In genomic region chrX:40544343-40545250, GRCh38 we compare ENCODE assay signal across 10 cellular contexts. TPM values are rescaled to one million over a fixed set of nuclear protein-coding genes. Genes with fewer than 3 reads are reported as not detected.
DNase-seq lines count a peak whose midpoint lies in the region; ATAC-seq and TF ChIP-seq lines count a peak whose summit lies in the region.
"Had no signal": no experiment of that assay in that cellular context is flagged by ENCODE, and none has a peak within 500 bp of the region (broad histone marks: within the 10 kb centered on the region; RNA-seq: fewer than 3 reads in every experiment).

No MANE protein-coding gene starts in this region.

- H3K9me3 Mint-ChIP-seq in brain (peaks cover 0 to 3% (median 0%) of the 10 kb centered on the region in 5 experiments), nephron progenitor cell (peaks cover 21% of the 10 kb centered on the region)

- ATAC-seq in omental fat pad (ENCODE audit: low FRiP score) (no peak), HG02885 (IDR thresholded peaks at IDR 0.05; ENCODE audit: poor library complexity, unreplicated experiment) (no peak), heart right ventricle (no peak)

- H3K27me3 ChIP-seq in BLaER1 treated with 17β-estradiol and CSF1 and Interleukin-3, amounts not matched to agents 10 nM and 100 nM = peaks cover 0 to 11% (median 0%) of the 10 kb centered on the region in 11 experiments; a peak in 3 of 22 replicates
- H3K27me3 ChIP-seq in Karpas-422 (ENCODE audit: low read length) (no peaks in the 10 kb centered on the region), heart right ventricle (peaks cover 0 to 71% (median 0%) of the 10 kb centered on the region in 7 donors)

- H3K4me1 ChIP-seq in BLaER1 treated with 17β-estradiol and CSF1 and Interleukin-3, amounts not matched to agents 10 nM and 100 nM = peaks cover 6 to 29% (median 18%) of the 10 kb centered on the region in 10 experiments
- H3K4me1 ChIP-seq in Karpas-422 (ENCODE audit: low read length) (peaks cover 3% of the 10 kb centered on the region; the same call in 1 of the 2 replicates), heart right ventricle (peaks cover 0 to 9% (median 0%) of the 10 kb centered on the region in 9 donors)

- no peaks in the 10 kb centered on the region for H3K79me2 ChIP-seq in Karpas-422 (ENCODE audit: low read length)

- H3K4me3 ChIP-seq in BLaER1 treated with 17β-estradiol and CSF1 and Interleukin-3, amounts not matched to agents 10 nM and 100 nM = no peak overlapping the region; a peak in 1 of 20 replicates
- H3K4me3 ChIP-seq in Karpas-422 (ENCODE audit: low read length) (no peak overlapping the region), heart right ventricle (no peak overlapping the region)
- H3K4me3 ChIP-seq: coronary artery had no signal

- H3K9me2 ChIP-seq in Karpas-422 (replicated peaks; ENCODE audit: insufficient read depth, low read length) = no peaks in the 10 kb centered on the region

- H4K20me1 ChIP-seq in BLaER1 treated with 17β-estradiol and CSF1 and Interleukin-3, amounts not matched to agents 10 nM and 100 nM = no peaks in the 10 kb centered on the region
- H4K20me1 ChIP-seq in Karpas-422 (ENCODE audit: insufficient read depth, low read depth, low read length) = no peaks in the 10 kb centered on the region

- H3K4me1 Mint-ChIP-seq in brain (peaks cover 31% of the 10 kb centered on the region), nephron progenitor cell (peaks cover 33% of the 10 kb centered on the region)

- WGBS in heart right ventricle, 2 donors = 56 to 61% methylated on average over 13 of the region's 13 CpGs

- intact Hi-C loops in heart right ventricle (cut with DNase I) = loop anchor here in 4 of 10 donors (5.0 to 10.0 kb wide), 3 partner anchors 100 to 250 kb away; partner anchors contain the start of gene CXorf38 (in 3 of the 4)

- TF ChIP-seq CTCF in brain (conservative IDR thresholded peaks at IDR 0.05) (no peak), nephron progenitor cell (IDR thresholded peaks at IDR 0.05) (no peak), omental fat pad (IDR thresholded peaks at IDR 0.05) (no peak), heart right ventricle (IDR thresholded peaks at IDR 0.05) (no peak)

- H3K36me3 ChIP-seq in BLaER1 treated with 17β-estradiol and CSF1 and Interleukin-3, amounts not matched to agents 10 nM and 100 nM = no peaks in the 10 kb centered on the region
- H3K36me3 ChIP-seq in Karpas-422 (ENCODE audit: insufficient read depth, low read length) (no peaks in the 10 kb centered on the region), heart right ventricle (no peaks in the 10 kb centered on the region)

- peak overlapping the region in 3 of 5 experiments; percentile 42 to 66 (median 55) for H3K4me3 Mint-ChIP-seq in brain
- no peak overlapping the region for H3K4me3 Mint-ChIP-seq in nephron progenitor cell

- H2AFZ ChIP-seq in Karpas-422 (ENCODE audit: low read length) = peak overlapping the region; percentile 65

- H3K9me3 ChIP-seq in BLaER1 treated with 17β-estradiol and CSF1 and Interleukin-3, amounts not matched to agents 10 nM and 100 nM (replicated peaks in 1 of 11) = no peaks in the 10 kb centered on the region
- no peaks in the 10 kb centered on the region for H3K9me3 ChIP-seq in Karpas-422 (ENCODE audit: low read length)
- H3K9me3 ChIP-seq in heart right ventricle = no peaks in the 10 kb centered on the region

- H3K27ac Mint-ChIP-seq in brain (peak overlapping the region; percentile 70 to 94 (median 88)), nephron progenitor cell (peak overlapping the region; percentile 22)

- H3K27me3 Mint-ChIP-seq in brain (no peaks in the 10 kb centered on the region), nephron progenitor cell (ENCODE audit: low read depth, poor library complexity) (peaks cover 8% of the 10 kb centered on the region)

- DNase-seq in Karpas-422 = no peak
- no peak for DNase-seq in nephron progenitor cell
- DNase-seq in NCI-H2171 (lab: John Stamatoyannopoulos, UW) = no peak
- no peak for DNase-seq in omental fat pad (ENCODE audit: low spot score)
- DNase-seq in heart right ventricle = no peak
- DNase-seq: stimulated activated CD8-positive, alpha-beta memory T cell treated with anti-CD3 and anti-CD28 coated beads, Interleukin-4, amount 100 ng/mL, for 48 hours had no signal

- H3K27ac ChIP-seq in BLaER1 treated with 17β-estradiol and CSF1 and Interleukin-3, amounts not matched to agents 10 nM and 100 nM = no peak overlapping the region
- H3K27ac ChIP-seq in Karpas-422 (ENCODE audit: low read length) (no peak overlapping the region), heart right ventricle (no peak overlapping the region)
- H3K27ac ChIP-seq: coronary artery had no signal

- H3K36me3 Mint-ChIP-seq in brain (no peaks in the 10 kb centered on the region), nephron progenitor cell (ENCODE audit: low read depth) (no peaks in the 10 kb centered on the region)

- peak overlapping the region in 9 of 11 experiments; percentile 12 to 58 (median 38); a peak in 13 of 22 replicates for H3K4me2 ChIP-seq in BLaER1 treated with 17β-estradiol and CSF1 and Interleukin-3, amounts not matched to agents 10 nM and 100 nM
- no peak overlapping the region for H3K4me2 ChIP-seq in Karpas-422 (ENCODE audit: low read depth, low read length, poor library complexity, severe bottlenecking)

- 0 out of 22 replicates have a peak overlapping the region, but pooled peaks of 1 of the 11 experiments have one; percentile 18 for H3K9ac ChIP-seq in BLaER1 treated with 17β-estradiol and CSF1 and Interleukin-3, amounts not matched to agents 10 nM and 100 nM
- H3K9ac ChIP-seq in Karpas-422 (ENCODE audit: low read length) = no peak overlapping the region

RNA-seq across cellular contexts. Expression of gene ATP6AP2, which starts 36.2 kb away (rescaled TPM):
- total RNA-seq in Karpas-422 (2014; rRNA removed; shearing (Covaris generic); ENCODE audit: low replicate concordance) = 42.0 and 86.1 TPM in 2 replicates
- polyA plus RNA-seq in brain (ENCODE audit: insufficient read depth, low read depth, low replicate concordance) = 89.5 TPM
- 100 to 1,000 TPM in 2 of 4 donors, 10 to 100 TPM in 2; 87.8 to 122 (median 100) TPM for total RNA-seq in omental fat pad
- total RNA-seq in heart right ventricle = 10 to 100 TPM; 31.9 to 62.1 (median 46.8) TPM
- 10 to 100 TPM; 28.0 to 48.2 TPM for polyA plus RNA-seq in heart right ventricle
